ENCODE assay signal across 11 cellular contexts in the genomic region with DNA sequence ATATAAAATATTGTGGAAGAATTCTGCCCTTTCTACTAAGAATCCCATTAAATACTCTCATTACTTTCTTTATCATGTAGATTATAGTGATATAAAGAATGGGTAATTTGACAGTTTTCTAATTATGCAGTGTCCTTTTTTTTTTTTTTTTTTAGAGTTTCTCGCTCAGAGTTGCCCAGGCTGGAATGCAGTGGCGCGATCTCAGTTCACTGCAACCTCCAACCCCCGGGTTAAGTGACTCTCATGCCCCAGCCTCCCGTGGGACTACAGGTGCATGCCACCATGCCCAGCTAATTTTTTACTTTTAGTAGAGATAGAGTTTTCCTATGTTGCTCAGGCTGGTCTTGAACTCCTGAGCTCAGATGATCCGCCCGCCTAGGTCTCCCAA.
"Had no signal": no experiment of that assay in that cellular context is flagged by ENCODE, and none has a peak within 500 bp of the region (broad histone marks: within the 10 kb centered on the region; RNA-seq: fewer than 3 reads in every experiment).

No MANE protein-coding gene starts in this region.

- H3K27ac ChIP-seq: GM23248 had no signal

- ATAC-seq: GM23338, HCT116 had no signal

- H3K4me3 ChIP-seq: GM23248, GM23338, HAP-1 had no signal

- FAIRE-seq: H1, H54 had no signal

- H3K9me3 ChIP-seq: HAP-1 had no signal

- H3K36me3 ChIP-seq: HAP-1 had no signal

- H3K4me1 ChIP-seq: HAP-1 had no signal

- DNase-seq: GM23248, GOT3, H7, H9, HCEC 1CT, HFFc6 had no signal
